Comparison of ENCODE assay signal across 31 cellular contexts in genomic region chr20:62749851-62750445, GRCh38. TPM values are rescaled to one million over a fixed set of nuclear protein-coding genes. Genes with fewer than 3 reads are reported as not detected.
"Had no signal": no experiment of that assay in that cellular context is flagged by ENCODE, and none has a peak within 500 bp of the region (broad histone marks: within the 10 kb centered on the region; RNA-seq: fewer than 3 reads in every experiment).

No MANE protein-coding gene starts in this region.

- H3K27me3 ChIP-seq: breast epithelium, foreskin keratinocyte, upper lobe of left lung, vagina had no signal

- DNase-seq: activated CD4-positive, alpha-beta memory T cell treated with anti-CD3 and anti-CD28 coated beads, Interleukin-2, amount 10 ng/mL, durations not matched to agents 7 days and 5 days; activated CD4-positive, alpha-beta T cell treated with anti-CD3 and anti-CD28 coated beads, Interleukin-2, amount 10 ng/mL, durations not matched to agents 24 days and 14 days; activated CD4-positive, CD25-positive, alpha-beta regulatory T cell treated with anti-CD3 and anti-CD28 coated beads, Interleukin-2, amount 50 U/mL, for 72 hours; activated CD8-positive, alpha-beta memory T cell treated with anti-CD3 and anti-CD28 coated beads, Interleukin-2, amount 50 U/mL, for 48 hours; activated gamma-delta T cell; activated naive CD8-positive, alpha-beta T cell treated with anti-CD3 and anti-CD28 coated beads, Interleukin-2, amount 50 U/mL, for 24 hours; activated T-cell treated with anti-CD3 and anti-CD28 coated beads, Interleukin-2, amount 50 U/mL, for 24 hours; dermis blood vessel endothelial cell; effector CD4-positive, alpha-beta T cell; foreskin keratinocyte; hypothalamus; immature natural killer cell; kidney glomerular epithelial cell; stimulated activated CD4-positive, alpha-beta T cell treated with anti-CD3 and anti-CD28 coated beads, Interleukin-1b, Interleukin-23, amount 100 ng/mL, for 48 hours; stimulated activated CD4-positive, alpha-beta T cell treated with anti-CD3 and anti-CD28 coated beads, Interleukin-4, amount 100 ng/mL, for 4 hours; stimulated activated CD8-positive, alpha-beta memory T cell treated with anti-CD3 and anti-CD28 coated beads, Interleukin-4, amount 100 ng/mL, for 48 hours; stimulated activated naive CD8-positive, alpha-beta T cell treated with anti-CD3 and anti-CD28 coated beads, Interleukin-15, amount 100 ng/mL, for 72 hours; substantia nigra; T-helper 17 cell; T1000; upper lobe of left lung; WERI-Rb-1 had no signal

- H3K36me3 ChIP-seq: breast epithelium, esophagus muscularis mucosa, heart left ventricle, upper lobe of left lung, vagina, WERI-Rb-1 had no signal

- H3K4me1 ChIP-seq: breast epithelium, upper lobe of left lung, vagina had no signal

- H3K9me3 ChIP-seq: breast epithelium, esophagus muscularis mucosa, heart left ventricle, upper lobe of left lung, vagina had no signal

- H3K27ac ChIP-seq: breast epithelium, esophagus muscularis mucosa, foreskin keratinocyte, heart left ventricle, upper lobe of left lung, vagina, WERI-Rb-1 had no signal

- H3K4me3 ChIP-seq: breast epithelium, esophagus muscularis mucosa, heart left ventricle, smooth muscle cell, upper lobe of left lung, vagina had no signal

- ATAC-seq: activated naive CD8-positive, alpha-beta T cell treated with anti-CD3 and anti-CD28 coated beads, Interleukin-2, amount 50 U/mL, for 24 hours; foreskin keratinocyte; heart left ventricle; natural killer cell treated with Interleukin-12 subunit alpha and Interleukin-12 subunit beta and Interleukin-15 and Interleukin-18, amount 100 ng/mL, for 72 hours; stimulated activated memory B cell treated with anti-CD40 and anti-IgM and Interleukin-4, amounts not matched to agents 10 μg/mL and 1 μg/mL and 100 μg/mL, for 72 hours; stimulated activated naive CD8-positive, alpha-beta T cell treated with anti-CD3 and anti-CD28 coated beads, Interleukin-15, amount 100 ng/mL, for 72 hours; T-helper 17 cell had no signal

RNA-seq across cellular contexts. Expression of gene NTSR1, which starts 41.3 kb away (rescaled TPM):
- total RNA-seq: activated CD4-positive, alpha-beta memory T cell treated with anti-CD3 and anti-CD28 coated beads, Interleukin-2, amount 10 ng/mL, durations not matched to agents 7 days and 5 days; activated CD4-positive, alpha-beta T cell treated with anti-CD3 and anti-CD28 coated beads, Interleukin-2, amount 10 ng/mL, durations not matched to agents 24 days and 14 days; dermis blood vessel endothelial cell; natural killer cell treated with Interleukin-12 subunit alpha and Interleukin-12 subunit beta and Interleukin-15 and Interleukin-18, amount 100 ng/mL, for 72 hours; osteoblast; renal cortical epithelial cell had no signal
- polyA plus RNA-seq: immature natural killer cell, smooth muscle cell had no signal
